In genomic region chr11:94652735-94653284, GRCh38 we compare ENCODE assay signal across 25 cellular contexts.
DNase-seq lines count a peak whose midpoint lies in the region; ATAC-seq and TF ChIP-seq lines count a peak whose summit lies in the region.
"Had no signal": no experiment of that assay in that cellular context is flagged by ENCODE, and none has a peak within 500 bp of the region (broad histone marks: within the 10 kb centered on the region; RNA-seq: fewer than 3 reads in every experiment).

No MANE protein-coding gene starts in this region.

- no peak overlapping the region for H2AK5ac ChIP-seq in mesendoderm (ENCODE audit: low read length)

- H3K36me3 ChIP-seq in right atrium auricular region, result no peaks in the 10 kb centered on the region
- H3K36me3 ChIP-seq in heart right ventricle, result no peaks in the 10 kb centered on the region
- H3K36me3 ChIP-seq in iPS DF 6.9 (ENCODE audit: control insufficient read depth, insufficient read depth, low read length), result peaks cover 13% of the 10 kb centered on the region; the same call in 1 of the 2 replicates
- peaks cover 4% of the 10 kb centered on the region for H3K36me3 ChIP-seq in mesendoderm (ENCODE audit: control insufficient read depth, insufficient read depth, low read length)
- H3K36me3 ChIP-seq: BLaER1 treated with 17β-estradiol and CSF1 and Interleukin-3, amounts not matched to agents 10 nM and 100 nM; HAP-1 had no signal

- intact Hi-C loops in heart right ventricle (cut with DNase I), result loop anchor here in 1 of 10 donors (10.0 kb wide), 1 partner anchor 72 kb away; no protein-coding TSS in a partner anchor

- H3K4me3 Mint-ChIP-seq in chondrocyte (ENCODE audit: unreplicated experiment), result no peak overlapping the region
- H3K4me3 Mint-ChIP-seq: CD8-positive, alpha-beta T cell had no signal

- no peak overlapping the region for H4K8ac ChIP-seq in mesendoderm (ENCODE audit: low read depth, low read length)

- DNase-seq in right atrium auricular region (ENCODE audit: low spot score), result peak; percentile 34
- DNase-seq in heart right ventricle, result no peak
- DNase-seq in iPS DF 6.9 (ENCODE audit: low read depth, low spot score), result no peak
- DNase-seq in mesendoderm, result no peak
- DNase-seq in A172 (ENCODE audit: low spot score), result no peak
- DNase-seq in activated CD4-positive, CD25-positive, alpha-beta regulatory T cell (lab: John Stamatoyannopoulos, UW), result no peak
- DNase-seq in chondrocyte (ENCODE audit: low spot score), result no peak
- DNase-seq: Calu3; CD8-positive, alpha-beta T cell; GF-D8; NCI-H1105; NCI-H146; NCI-H2029; NCI-H226; NCI-H524; NCI-H774; NK-92 treated with Interleukin-12 subunit alpha and Interleukin-12 subunit beta, amount 100 ng/mL, for 24 hours; SIG-M5; SK-N-SH had no signal

- peaks cover 4% of the 10 kb centered on the region for H3K4me1 Mint-ChIP-seq in chondrocyte (ENCODE audit: low read depth)

- no peaks in the 10 kb centered on the region for H3K9me3 Mint-ChIP-seq in chondrocyte (ENCODE audit: low read depth)
- H3K9me3 Mint-ChIP-seq: CD8-positive, alpha-beta T cell had no signal

- no peaks in the 10 kb centered on the region for H3K36me3 Mint-ChIP-seq in chondrocyte (ENCODE audit: low read depth)
- H3K36me3 Mint-ChIP-seq: CD8-positive, alpha-beta T cell; IgD-negative memory B cell had no signal

- no peak overlapping the region for H3K4me2 ChIP-seq in mesendoderm (ENCODE audit: low read length)
- H3K4me2 ChIP-seq: BLaER1 treated with 17β-estradiol and CSF1 and Interleukin-3, amounts not matched to agents 10 nM and 100 nM; SK-N-SH had no signal

- H3K27me3 Mint-ChIP-seq in chondrocyte (ENCODE audit: low read depth), result no peaks in the 10 kb centered on the region
- H3K27me3 Mint-ChIP-seq: IgD-negative memory B cell had no signal

- H3K4ac ChIP-seq in mesendoderm (ENCODE audit: low read depth, low read length), result peak overlapping the region; percentile 59

- ATAC-seq in heart right ventricle (no peak), HG03354 (IDR thresholded peaks at IDR 0.05; ENCODE audit: poor library complexity, severe bottlenecking, unreplicated experiment) (no peak)
- ATAC-seq: CD8-positive, alpha-beta T cell had no signal

- H3K27me3 ChIP-seq in right atrium auricular region (no peaks in the 10 kb centered on the region), heart right ventricle (no peaks in the 10 kb centered on the region), iPS DF 6.9 (ENCODE audit: control insufficient read depth, insufficient read depth, low read length) (no peaks in the 10 kb centered on the region), mesendoderm (ENCODE audit: insufficient read depth, low read length, poor library complexity) (no peaks in the 10 kb centered on the region)
- H3K27me3 ChIP-seq: BLaER1 treated with 17β-estradiol and CSF1 and Interleukin-3, amounts not matched to agents 10 nM and 100 nM had no signal

- H3K9ac ChIP-seq in mesendoderm (ENCODE audit: low read length), result peak overlapping the region; percentile 70
- H3K9ac ChIP-seq: BLaER1 treated with 17β-estradiol and CSF1 and Interleukin-3, amounts not matched to agents 10 nM and 100 nM; SK-N-SH had no signal

- H3K23ac ChIP-seq in mesendoderm (ENCODE audit: low read length), result no peak overlapping the region

- H3K4me1 ChIP-seq in right atrium auricular region (peaks cover 0 to 8% of the 10 kb centered on the region in 2 donors), heart right ventricle (peaks cover 0 to 21% (median 11%) of the 10 kb centered on the region in 9 donors), iPS DF 6.9 (ENCODE audit: control insufficient read depth, insufficient read depth, low read length) (peaks cover 7% of the 10 kb centered on the region; the same call in 1 of the 2 replicates), mesendoderm (ENCODE audit: control insufficient read depth, low read depth, low read length) (peaks cover 15% of the 10 kb centered on the region)
- H3K4me1 ChIP-seq: HAP-1 had no signal

- H3K18ac ChIP-seq in mesendoderm (ENCODE audit: low read length), result peak overlapping the region; percentile 93

- no peak overlapping the region for H3K4me3 ChIP-seq in right atrium auricular region
- H3K4me3 ChIP-seq in heart right ventricle, result no peak overlapping the region
- H3K4me3 ChIP-seq in iPS DF 6.9 (ENCODE audit: low read length), result no peak overlapping the region
- H3K4me3 ChIP-seq in mesendoderm (ENCODE audit: low read length), result no peak overlapping the region
- H3K4me3 ChIP-seq: BLaER1 treated with 17β-estradiol and CSF1 and Interleukin-3, amounts not matched to agents 10 nM and 100 nM; HAP-1 had no signal

- H3K79me1 ChIP-seq in mesendoderm (ENCODE audit: low read length), result no peaks in the 10 kb centered on the region

- H2BK5ac ChIP-seq in mesendoderm (ENCODE audit: low read length), result no peak overlapping the region

- peak overlapping the region; percentile 80 for H3K56ac ChIP-seq in mesendoderm (ENCODE audit: low read length)

- H3K9me3 ChIP-seq in right atrium auricular region (no peaks in the 10 kb centered on the region), heart right ventricle (no peaks in the 10 kb centered on the region), iPS DF 6.9 (ENCODE audit: control insufficient read depth, insufficient read depth, low read length) (no peaks in the 10 kb centered on the region)
- H3K9me3 ChIP-seq: BLaER1 treated with 17β-estradiol and CSF1 and Interleukin-3, amounts not matched to agents 10 nM and 100 nM; HAP-1; SK-N-SH had no signal

- H4K5ac ChIP-seq in mesendoderm (ENCODE audit: low read length), result no peak overlapping the region

- TF ChIP-seq CTCF in right atrium auricular region (IDR thresholded peaks at IDR 0.05), result no peak
- TF ChIP-seq CTCF in heart right ventricle (IDR thresholded peaks at IDR 0.05), result no peak
- no peak for TF ChIP-seq CTCF in chondrocyte (IDR thresholded peaks at IDR 0.05)

- no peak overlapping the region for H3K27ac ChIP-seq in right atrium auricular region
- no peak overlapping the region for H3K27ac ChIP-seq in heart right ventricle
- H3K27ac ChIP-seq in iPS DF 6.9 (ENCODE audit: low read length), result peak overlapping the region; percentile 32
- H3K27ac ChIP-seq in mesendoderm (ENCODE audit: low read depth, low read length), result peak overlapping the region; percentile 95
- H3K27ac ChIP-seq: 22Rv1; BLaER1 treated with 17β-estradiol and CSF1 and Interleukin-3, amounts not matched to agents 10 nM and 100 nM; RWPE1 had no signal

- no peak overlapping the region for H3K27ac Mint-ChIP-seq in chondrocyte (ENCODE audit: unreplicated experiment)
- H3K27ac Mint-ChIP-seq: CD8-positive, alpha-beta T cell; IgD-negative memory B cell had no signal

- H3K79me2 ChIP-seq in mesendoderm (ENCODE audit: control insufficient read depth, insufficient read depth, low read length), result peaks cover 17% of the 10 kb centered on the region

- WGBS in heart right ventricle, 2 donors, result 93% methylated on average over 6 of the region's 6 CpGs
- WGBS in iPS DF 6.9 (ENCODE audit: insufficient coverage, insufficient read length), result no CpG with 5 or more reads among the region's 6 CpGs
- no CpG with 5 or more reads among the region's 6 CpGs for WGBS in mesendoderm (ENCODE audit: extremely low coverage, insufficient coverage, low lambda C conversion rate)

- H2BK120ac ChIP-seq in mesendoderm (ENCODE audit: low read depth, low read length), result no peak overlapping the region

- H2BK15ac ChIP-seq in mesendoderm (replicated peaks; ENCODE audit: low read depth), result no peak overlapping the region

Comparison
In these comparisons a context has a peak if more than half of its experiments do, and no peak if none do; other contexts are left out.
1. H3K27ac ChIP-seq: peak in iPS DF 6.9 (single experiment) and mesendoderm (single experiment); none in right atrium auricular region (0 of 2) and heart right ventricle (0 of 10).